Comparison of ENCODE assay signal across 14 cellular contexts in the genomic region with DNA sequence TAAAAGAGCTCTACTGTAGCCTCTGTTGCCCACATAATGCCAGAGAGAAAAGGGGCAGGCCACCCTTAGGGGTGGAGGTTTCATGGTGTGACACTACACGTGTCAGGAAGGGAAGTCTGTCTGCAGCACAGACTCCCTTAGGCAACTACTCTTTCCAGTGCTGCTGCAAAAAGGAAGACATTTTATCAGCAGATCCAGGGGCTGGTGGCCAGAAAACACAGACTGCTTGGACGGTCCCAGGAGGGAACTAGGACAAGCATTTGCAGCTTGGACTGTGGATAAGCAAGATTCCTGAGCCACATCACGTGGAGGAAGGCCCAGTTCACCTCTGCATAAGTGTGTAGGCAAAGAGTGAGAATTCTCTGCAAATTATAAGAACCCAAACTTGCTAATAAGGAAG.
DNase-seq lines count a peak whose midpoint lies in the region; ATAC-seq and TF ChIP-seq lines count a peak whose summit lies in the region.
"Had no signal": no experiment of that assay in that cellular context is flagged by ENCODE, and none has a peak within 500 bp of the region (broad histone marks: within the 10 kb centered on the region; RNA-seq: fewer than 3 reads in every experiment).

No MANE protein-coding gene starts in this region.

- 29% methylated on average over 3 of the region's 3 CpGs for WGBS in right cardiac atrium

- TF ChIP-seq CTCF in activated CD8-positive, alpha-beta T cell treated with anti-CD3 and anti-CD28 coated beads for 36 hours (IDR thresholded peaks at IDR 0.05): no peak

- no peaks in the 10 kb centered on the region for H3K4me1 ChIP-seq in right cardiac atrium (ENCODE audit: control insufficient read depth, insufficient read depth, low read length)

- no peaks in the 10 kb centered on the region for H3K9me3 ChIP-seq in right cardiac atrium (ENCODE audit: control insufficient read depth, low read length)

- H3K9me3 Mint-ChIP-seq in dendritic cell treated with granulocyte-macrophage colony-stimulating factor and Interleukin-4, amounts not matched to agents 40 ng/mL and 50 ng/mL, for 4 days: no peaks in the 10 kb centered on the region
- no peaks in the 10 kb centered on the region for H3K9me3 Mint-ChIP-seq in activated CD8-positive, alpha-beta T cell treated with anti-CD3 and anti-CD28 coated beads for 36 hours

- no peak overlapping the region for H3K4me3 ChIP-seq in right cardiac atrium (ENCODE audit: low read length)
- H3K4me3 ChIP-seq: BLaER1 treated with 17β-estradiol and CSF1 and Interleukin-3, amounts not matched to agents 10 nM and 100 nM; GM12878; GM23338 had no signal

- no peaks in the 10 kb centered on the region for H3K27me3 Mint-ChIP-seq in dendritic cell treated with granulocyte-macrophage colony-stimulating factor and Interleukin-4, amounts not matched to agents 40 ng/mL and 50 ng/mL, for 4 days
- no peaks in the 10 kb centered on the region for H3K27me3 Mint-ChIP-seq in activated CD8-positive, alpha-beta T cell treated with anti-CD3 and anti-CD28 coated beads for 36 hours
- H3K27me3 Mint-ChIP-seq: CD4-positive, CD25-positive, alpha-beta regulatory T cell had no signal

- ATAC-seq in right cardiac atrium (peak; percentile 57 to 93), GM21360 (IDR thresholded peaks at IDR 0.05; ENCODE audit: unreplicated experiment) (no peak)
- no peak for ATAC-seq in activated CD8-positive, alpha-beta T cell treated with anti-CD3 and anti-CD28 coated beads for 36 hours
- ATAC-seq: GM12878, GM23338 had no signal

- POLR2A ChIA-PET in activated CD8-positive, alpha-beta T cell treated with anti-CD3 and anti-CD28 coated beads for 36 hours (lab: Charles Lee): no interaction called here
- POLR2A ChIA-PET in HEK293T (lab: Yijun Ruan, JAX): no interaction called here

- CTCF ChIA-PET in activated CD8-positive, alpha-beta T cell treated with anti-CD3 and anti-CD28 coated beads for 36 hours (lab: Charles Lee): no interaction called here
- CTCF ChIA-PET in HEK293T (lab: Yijun Ruan, JAX): no interaction called here

- H3K36me3 Mint-ChIP-seq in dendritic cell treated with granulocyte-macrophage colony-stimulating factor and Interleukin-4, amounts not matched to agents 40 ng/mL and 50 ng/mL, for 4 days (ENCODE audit: low read depth): peaks cover 6% of the 10 kb centered on the region
- H3K36me3 Mint-ChIP-seq in activated CD8-positive, alpha-beta T cell treated with anti-CD3 and anti-CD28 coated beads for 36 hours (ENCODE audit: low read depth): no peaks in the 10 kb centered on the region
- H3K36me3 Mint-ChIP-seq: CD4-positive, CD25-positive, alpha-beta regulatory T cell had no signal

- peak in 1 of 3 donors; percentile 43 for DNase-seq in right cardiac atrium
- no peak for DNase-seq in cardiac septum (ENCODE audit: low spot score)
- DNase-seq in OCI-M1 (lab: John Stamatoyannopoulos, UW): peak; percentile 15
- DNase-seq in activated CD8-positive, alpha-beta T cell treated with anti-CD3 and anti-CD28 coated beads for 36 hours: no peak
- DNase-seq in HEK293T (ENCODE audit: extremely low spot score): no peak
- DNase-seq: AML-193; CD4-positive, CD25-positive, alpha-beta regulatory T cell; DMS 273 treated with DMSO at 0.1 percent for 48 hours; H9 had no signal

- H3K27me3 ChIP-seq in right cardiac atrium (ENCODE audit: control insufficient read depth, insufficient read depth): no peaks in the 10 kb centered on the region
- H3K27me3 ChIP-seq: BLaER1 treated with 17β-estradiol and CSF1 and Interleukin-3, amounts not matched to agents 10 nM and 100 nM had no signal

- no peak overlapping the region for H3K27ac ChIP-seq in right cardiac atrium (ENCODE audit: low read length)
- H3K27ac ChIP-seq: BLaER1 treated with 17β-estradiol and CSF1 and Interleukin-3, amounts not matched to agents 10 nM and 100 nM had no signal

- peak overlapping the region; percentile 23 for H3K27ac Mint-ChIP-seq in dendritic cell treated with granulocyte-macrophage colony-stimulating factor and Interleukin-4, amounts not matched to agents 40 ng/mL and 50 ng/mL, for 4 days
- H3K27ac Mint-ChIP-seq in activated CD8-positive, alpha-beta T cell treated with anti-CD3 and anti-CD28 coated beads for 36 hours: no peak overlapping the region
- H3K27ac Mint-ChIP-seq: CD4-positive, CD25-positive, alpha-beta regulatory T cell; GM23338 had no signal

- H3K4me3 Mint-ChIP-seq in dendritic cell treated with granulocyte-macrophage colony-stimulating factor and Interleukin-4, amounts not matched to agents 40 ng/mL and 50 ng/mL, for 4 days: no peak overlapping the region
- no peak overlapping the region for H3K4me3 Mint-ChIP-seq in activated CD8-positive, alpha-beta T cell treated with anti-CD3 and anti-CD28 coated beads for 36 hours
- H3K4me3 Mint-ChIP-seq: CD4-positive, CD25-positive, alpha-beta regulatory T cell; GM23338; H9 had no signal

- peaks cover 37% of the 10 kb centered on the region for H3K4me1 Mint-ChIP-seq in dendritic cell treated with granulocyte-macrophage colony-stimulating factor and Interleukin-4, amounts not matched to agents 40 ng/mL and 50 ng/mL, for 4 days (ENCODE audit: low read depth)
- H3K4me1 Mint-ChIP-seq in activated CD8-positive, alpha-beta T cell treated with anti-CD3 and anti-CD28 coated beads for 36 hours (ENCODE audit: low read depth): no peaks in the 10 kb centered on the region

- intact Hi-C loops in right cardiac atrium (cut with DNase I) (no loop called here), cardiac septum (cut with DNase I) (no loop called here)
- intact Hi-C loops in dendritic cell treated with granulocyte-macrophage colony-stimulating factor and Interleukin-4, amounts not matched to agents 40 ng/mL and 50 ng/mL, for 4 days (cut with micrococcal nuclease): no loop called here
- intact Hi-C loops in activated CD8-positive, alpha-beta T cell treated with anti-CD3 and anti-CD28 coated beads for 36 hours (cut with micrococcal nuclease): no loop called here

TF ChIP-seq in HEK293T, 16 proteins besides CTCF, POLR2A, EP300 and RAD21:
- TF ChIP-seq CTBP1 (IDR thresholded peaks at IDR 0.05; ENCODE audit: borderline replicate concordance): no peak
- no peak for TF ChIP-seq LEF1 (IDR thresholded peaks at IDR 0.05; ENCODE audit: borderline replicate concordance)
- TF ChIP-seq FOXK2 (IDR thresholded peaks at IDR 0.05): no peak
- no peak for TF ChIP-seq ARNT (IDR thresholded peaks at IDR 0.05)
- TF ChIP-seq ELF4 (IDR thresholded peaks at IDR 0.05): no peak

Comparison
In these comparisons a context has a peak if more than half of its experiments do, and no peak if none do; other contexts are left out.
1. ATAC-seq: peak in right cardiac atrium (2 of 2); none in activated CD8-positive, alpha-beta T cell treated with anti-CD3 and anti-CD28 coated beads for 36 hours (single experiment) and GM21360 (single experiment).